ENCODE assay signal across 9 cellular contexts in genomic region chr22:45435544-45436139, GRCh38. TPM values are rescaled to one million over a fixed set of nuclear protein-coding genes. Genes with fewer than 3 reads are reported as not detected.
DNase-seq lines count a peak whose midpoint lies in the region; ATAC-seq and TF ChIP-seq lines count a peak whose summit lies in the region.
"Had no signal": no experiment of that assay in that cellular context is flagged by ENCODE, and none has a peak within 500 bp of the region (broad histone marks: within the 10 kb centered on the region; RNA-seq: fewer than 3 reads in every experiment).

No MANE protein-coding gene starts in this region.

- H3K27me3 ChIP-seq in DND-41 (ENCODE audit: insufficient read depth, low read length, poor library complexity) (peaks cover 2% of the 10 kb centered on the region), gastroesophageal sphincter (peaks cover 5% of the 10 kb centered on the region), neutrophil (peaks cover 25% of the 10 kb centered on the region), stomach (no peaks in the 10 kb centered on the region)

- DNase-seq in DND-41 (peak; percentile 81), LoVo (ENCODE audit: low spot score) (peak; percentile 88), SK-MEL-5 (ENCODE audit: low read depth, low spot score) (peak; percentile 92), stomach (peak; percentile 92)
- DNase-seq in activated naive CD4-positive, alpha-beta T cell (lab: John Stamatoyannopoulos, UW): peak; percentile 32 to 69 (median 60)

- no peaks in the 10 kb centered on the region for H4K20me1 ChIP-seq in DND-41 (ENCODE audit: insufficient read depth, low read length)

- TF ChIP-seq CTCF in DND-41 (IDR thresholded peaks at IDR 0.05; ENCODE audit: borderline replicate concordance, extremely low read depth, low read length, poor library complexity, severe bottlenecking): peak; percentile 99
- peak in 3 of 4 experiments; percentile 98 to 99 (median 99) for TF ChIP-seq CTCF in gastroesophageal sphincter (IDR thresholded peaks at IDR 0.05)
- TF ChIP-seq CTCF in neutrophil (IDR thresholded peaks at IDR 0.05): peak; percentile 97
- TF ChIP-seq CTCF in stomach (IDR thresholded peaks at IDR 0.05): peak in 6 of 7 experiments; percentile 83 to 98 (median 96)

- H3K9ac ChIP-seq in DND-41 (ENCODE audit: low read depth, low read length): no peak overlapping the region

- H3K4me3 ChIP-seq in DND-41 (ENCODE audit: low read depth in 1 of 2, low read length in 2 of 2): no peak overlapping the region
- H3K4me3 ChIP-seq in gastroesophageal sphincter: peak overlapping the region in 1 of 2 donors; percentile 18
- no peak overlapping the region for H3K4me3 ChIP-seq in neutrophil (ENCODE audit: low read depth in 1 of 2, low read length in 1 of 2)
- no peak overlapping the region for H3K4me3 ChIP-seq in stomach

- no peaks in the 10 kb centered on the region for H3K79me2 ChIP-seq in DND-41 (ENCODE audit: insufficient read depth, low read length)

- H3K27ac ChIP-seq in DND-41 (ENCODE audit: low read length) (no peak overlapping the region), gastroesophageal sphincter (peak overlapping the region in 3 of 4 donors; percentile 68 to 75 (median 73)), neutrophil (no peak overlapping the region), stomach (peak overlapping the region; percentile 4 to 70 (median 63))

- H3K4me1 ChIP-seq in DND-41 (ENCODE audit: insufficient read depth, low read length) (peaks cover 7% of the 10 kb centered on the region), gastroesophageal sphincter (peaks cover 0 to 17% (median 0%) of the 10 kb centered on the region in 3 donors), neutrophil (ENCODE audit: control insufficient read depth in 1 of 2, insufficient read depth in 1 of 2, low read depth in 1 of 2, low read length in 1 of 2) (peaks cover 4 to 7% of the 10 kb centered on the region in 2 experiments), stomach (peaks cover 0 to 11% (median 8%) of the 10 kb centered on the region in 4 donors)

- intact Hi-C loops in stomach (cut with DNase I; ENCODE audit: low total_unique reads): no loop called here

- peak overlapping the region; percentile 67 for H2AFZ ChIP-seq in DND-41 (ENCODE audit: low read depth, low read length)

- H3K36me3 ChIP-seq in DND-41 (ENCODE audit: insufficient read depth, low read length) (no peaks in the 10 kb centered on the region), gastroesophageal sphincter (no peaks in the 10 kb centered on the region), neutrophil (no peaks in the 10 kb centered on the region), stomach (no peaks in the 10 kb centered on the region)

- no peaks in the 10 kb centered on the region for H3K9me3 ChIP-seq in DND-41 (ENCODE audit: insufficient read depth, low read length, severe bottlenecking)
- no peaks in the 10 kb centered on the region for H3K9me3 ChIP-seq in gastroesophageal sphincter
- H3K9me3 ChIP-seq in neutrophil: no peaks in the 10 kb centered on the region
- no peaks in the 10 kb centered on the region for H3K9me3 ChIP-seq in stomach

- in situ Hi-C loops in SK-MEL-5 (cut with HindIII; ENCODE audit: low pct_unique_long_range_greater_than_20kb, low sequenced_read_pairs): no loop called here

- H3K4me2 ChIP-seq in DND-41 (ENCODE audit: insufficient read depth, low read length): peak overlapping the region; percentile 45

- no peak for TF ChIP-seq EP300 in gastroesophageal sphincter (IDR thresholded peaks at IDR 0.05)
- no peak for TF ChIP-seq EP300 in stomach (IDR thresholded peaks at IDR 0.05)

- ATAC-seq in DND-41 (ENCODE audit: insufficient read depth, low read depth): peak; percentile 96
- peak; percentile 94 for ATAC-seq in gastroesophageal sphincter
- no peak for ATAC-seq in HG03378 (IDR thresholded peaks at IDR 0.05; ENCODE audit: unreplicated experiment)

- WGBS in gastroesophageal sphincter (ENCODE audit: low coverage in 1 of 2), 2 donors: 2 to 4% methylated on average over 15 to 16 of the region's 20 CpGs
- WGBS in stomach, 5 donors: 2 to 6% (median 5%) methylated on average over 18 to 20 of the region's 20 CpGs

- TF ChIP-seq POLR2A in gastroesophageal sphincter (IDR thresholded peaks at IDR 0.05): no peak
- TF ChIP-seq POLR2A in stomach (IDR thresholded peaks at IDR 0.05): no peak

RNA-seq across cellular contexts. Expression of gene RIBC2, which starts 22.1 kb away (rescaled TPM):
- 2.0 and 3.9 TPM in 2 replicates for total RNA-seq in SK-MEL-5 (2014; rRNA removed; shearing (Covaris generic))
- 3.4 and 4.1 TPM in 2 replicates for polyA plus RNA-seq in SK-MEL-5 (2015; cell fraction: cytosol; rRNA removed)
- polyA plus RNA-seq in SK-MEL-5 (2015; cell fraction: nucleus; rRNA removed): 6.0 and 11.3 TPM in 2 replicates
- total RNA-seq in gastroesophageal sphincter: 1 to 10 TPM in 1 of 4 donors, under 1 TPM in 1, not detected in 2; 0.94 to 1.1 TPM
- 10 to 100 TPM in 1 of 5 donors, 1 to 10 TPM in 1, under 1 TPM in 2, not detected in 1; 0.45 to 13.0 (median 2.9) TPM for total RNA-seq in stomach
- polyA plus RNA-seq in stomach: under 1 TPM; 0.56 to 0.88 (median 0.76) TPM

RNA-seq across cellular contexts. Expression of gene SMC1B, which starts 22.2 kb away (rescaled TPM):
- 0.16 and 0.19 TPM in 2 replicates for total RNA-seq in SK-MEL-5 (2014; rRNA removed; shearing (Covaris generic))
- polyA plus RNA-seq in SK-MEL-5 (2015; cell fraction: cytosol; rRNA removed): 0.10 and 0.25 TPM in 2 replicates
- polyA plus RNA-seq in SK-MEL-5 (2015; cell fraction: nucleus; rRNA removed): 0.11 and 0.54 TPM in 2 replicates
- total RNA-seq in gastroesophageal sphincter (not detected), stomach (not detected)
- under 1 TPM in 1 of 3 donors, not detected in 2; 0.05 TPM for polyA plus RNA-seq in stomach
- total RNA-seq: temporal lobe had no signal

Comparison
In these comparisons a context has a peak if more than half of its experiments do, and no peak if none do; other contexts are left out.
1. H3K27ac ChIP-seq: peak in gastroesophageal sphincter (3 of 4) and stomach (5 of 5); none in DND-41 (single experiment) and neutrophil (single experiment).
2. Peak in every context shown above with its lines, with median percentiles within 50 percentile points of each other: DNase-seq and CTCF ChIP-seq.